In the genomic region with DNA sequence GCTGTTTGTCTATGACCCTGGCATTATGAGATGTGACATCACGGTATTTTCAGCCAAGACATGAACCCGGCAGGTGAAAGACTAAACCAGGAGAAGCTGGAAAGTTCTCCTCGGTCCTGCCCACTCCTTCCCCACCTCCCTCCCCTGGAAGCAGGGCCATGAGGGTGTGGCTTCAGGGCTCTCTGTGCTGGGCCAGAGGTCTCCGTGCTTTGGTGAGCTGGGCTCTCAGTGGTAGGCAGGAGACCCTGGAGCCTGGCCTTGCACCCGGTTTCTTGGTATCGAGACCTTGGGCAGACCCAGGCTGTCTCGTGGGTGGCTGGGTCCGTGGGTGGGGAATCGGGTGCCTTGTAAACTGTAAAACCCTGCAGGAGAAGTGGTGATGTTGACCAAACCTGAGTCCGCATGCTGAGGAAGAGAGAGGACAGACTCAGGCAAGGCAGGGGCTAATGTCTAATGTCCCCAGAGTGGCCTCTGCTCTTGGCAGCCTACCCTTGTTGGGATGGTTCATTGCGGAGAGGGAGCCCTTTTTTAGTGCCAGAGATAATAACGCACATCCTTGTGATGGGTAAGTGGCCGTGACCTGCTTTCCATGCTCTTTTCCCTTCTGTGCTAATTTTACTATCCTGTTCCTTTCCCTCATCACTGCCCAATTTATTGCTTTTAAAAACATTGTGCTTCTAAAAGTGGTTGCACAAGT, we compare ENCODE assay signal across 22 cellular contexts. TPM values are rescaled to one million over a fixed set of nuclear protein-coding genes. Genes with fewer than 3 reads are reported as not detected.
"Had no signal": no experiment of that assay in that cellular context is flagged by ENCODE, and none has a peak within 500 bp of the region (broad histone marks: within the 10 kb centered on the region; RNA-seq: fewer than 3 reads in every experiment).

No MANE protein-coding gene starts in this region.

- DNase-seq: effector memory CD8-positive, alpha-beta T cell; esophagus squamous epithelium; foreskin fibroblast; head of caudate nucleus; hippocampal formation; kidney glomerular epithelial cell; left lung; mesenchymal stem cell; midbrain; nucleus accumbens; small intestine; stimulated activated CD4-positive, alpha-beta T cell treated with anti-CD3 and anti-CD28 coated beads, Interleukin-2, amount 100 ng/mL, for 48 hours; stimulated activated naive CD4-positive, alpha-beta T cell treated with Interleukin-2 at 50 U/mL for 16 hours; uterus had no signal

- H3K27ac ChIP-seq: epithelial cell of prostate, esophagus squamous epithelium, left lung, neural progenitor cell, pancreas, prostate gland, uterus had no signal

- H3K9me3 ChIP-seq: pancreas, prostate gland had no signal

- H3K9ac ChIP-seq: neural progenitor cell had no signal

- H3K4me3 ChIP-seq: esophagus squamous epithelium, left lung, lung, neural progenitor cell, pancreas, prostate gland, uterus had no signal

- H3K4me1 ChIP-seq: pancreas, prostate gland, uterus had no signal

- ATAC-seq: effector memory CD8-positive, alpha-beta T cell; left lung; natural killer cell treated with Interleukin-12 subunit alpha and Interleukin-12 subunit beta and Interleukin-15 and Interleukin-18, amount 100 ng/mL, for 72 hours; pancreas had no signal

- H3K36me3 ChIP-seq: neural progenitor cell, pancreas, prostate gland, uterus had no signal

- FAIRE-seq: colon, pancreas, small intestine had no signal

RNA-seq across cellular contexts. Expression of a gene that starts 48.6 kb away (rescaled TPM):
- total RNA-seq: renal cortical epithelial cell had no signal
